ENCODE assay signal across 18 cellular contexts in the genomic region with DNA sequence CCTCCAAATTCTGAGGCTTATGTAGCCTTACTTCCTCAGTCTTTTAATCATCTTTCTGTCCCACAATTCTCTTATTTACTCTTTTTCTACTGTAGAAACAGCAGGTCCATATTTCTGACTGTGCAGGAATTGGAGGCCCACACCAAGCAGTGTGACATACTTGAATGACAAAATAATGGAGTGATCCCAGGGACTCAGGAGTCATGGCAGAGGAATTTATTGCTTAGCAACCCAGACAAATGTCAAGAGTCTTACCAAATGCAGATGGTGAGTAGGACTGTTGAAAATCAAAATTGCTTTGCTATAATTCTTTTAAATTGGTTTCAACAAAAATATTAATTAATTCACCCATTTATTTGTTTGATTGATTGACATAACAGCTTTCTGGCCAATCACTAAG. TPM values are rescaled to one million over a fixed set of nuclear protein-coding genes. Genes with fewer than 3 reads are reported as not detected.
DNase-seq lines count a peak whose midpoint lies in the region; ATAC-seq and TF ChIP-seq lines count a peak whose summit lies in the region.
"Had no signal": no experiment of that assay in that cellular context is flagged by ENCODE, and none has a peak within 500 bp of the region (broad histone marks: within the 10 kb centered on the region; RNA-seq: fewer than 3 reads in every experiment).

No MANE protein-coding gene starts in this region.

- no peaks in the 10 kb centered on the region for H3K4me1 ChIP-seq in mesodermal cell (ENCODE audit: control insufficient read depth, insufficient read depth, low read length, poor library complexity, severe bottlenecking)
- H3K4me1 ChIP-seq: pancreas, upper lobe of right lung had no signal

- no peaks in the 10 kb centered on the region for H3K36me3 ChIP-seq in mesodermal cell (ENCODE audit: control insufficient read depth, insufficient read depth, low read length)
- H3K36me3 ChIP-seq: pancreas, upper lobe of right lung had no signal

- peak; percentile 38 for DNase-seq in AG08396 (ENCODE audit: low spot score)
- peak; percentile 33 for DNase-seq in HT1080 (ENCODE audit: low read depth)
- DNase-seq in epithelial cell of esophagus (ENCODE audit: low read depth) = peak; percentile 58
- DNase-seq in activated T-cell treated with anti-CD3 and anti-CD28 coated beads, Interleukin-2, amount 50 U/mL, for 4 hours = no peak
- DNase-seq in NCI-H1694 (lab: John Stamatoyannopoulos, UW) = no peak
- no peak for DNase-seq in activated naive CD4-positive, alpha-beta T cell treated with Interleukin-2 at 50 U/mL for 16 hours
- DNase-seq: activated CD4-positive, alpha-beta T cell treated with anti-CD3 and anti-CD28 coated beads, Interleukin-2, amount 10 ng/mL, durations not matched to agents 7 days and 5 days; AML-193; DND-41; head of caudate nucleus; MV-4-11; pancreas; stimulated activated CD4-positive, alpha-beta T cell treated with anti-CD3 and anti-CD28 coated beads, Interleukin-15, amount 100 ng/mL, for 24 hours; upper lobe of right lung had no signal

- H3K27ac ChIP-seq in mesodermal cell (ENCODE audit: low read depth, low read length, severe bottlenecking) = peak overlapping the region; percentile 68
- H3K27ac ChIP-seq: pancreas, upper lobe of right lung had no signal

- H3K36me3 Mint-ChIP-seq in activated T-cell treated with anti-CD3 and anti-CD28 coated beads, Interleukin-2, amount 50 U/mL, for 4 hours (ENCODE audit: insufficient read depth) = no peaks in the 10 kb centered on the region

- H3K4me3 ChIP-seq in epithelial cell of esophagus (ENCODE audit: low read length) (no peak overlapping the region), mesodermal cell (ENCODE audit: extremely low read depth, insufficient read depth, low read length, poor library complexity, severe bottlenecking) (no peak overlapping the region)
- H3K4me3 ChIP-seq: pancreas, upper lobe of right lung had no signal

- no peak for TF ChIP-seq CTCF in epithelial cell of esophagus (IDR thresholded peaks at IDR 0.05; ENCODE audit: insufficient read depth, low read depth, low read length, missing control alignments)

- H3K9me3 ChIP-seq in mesodermal cell (ENCODE audit: control insufficient read depth, low read length) = no peaks in the 10 kb centered on the region
- H3K9me3 ChIP-seq: pancreas, upper lobe of right lung had no signal

- ATAC-seq in activated T-cell treated with anti-CD3 and anti-CD28 coated beads, Interleukin-2, amount 50 U/mL, for 4 hours = no peak
- no peak for ATAC-seq in GM19397 (IDR thresholded peaks at IDR 0.05; ENCODE audit: unreplicated experiment)
- ATAC-seq: pancreas, upper lobe of right lung had no signal

- H3K9me3 Mint-ChIP-seq in activated T-cell treated with anti-CD3 and anti-CD28 coated beads, Interleukin-2, amount 50 U/mL, for 4 hours = no peaks in the 10 kb centered on the region

- no peak overlapping the region for H3K4me3 Mint-ChIP-seq in activated T-cell treated with anti-CD3 and anti-CD28 coated beads, Interleukin-2, amount 50 U/mL, for 4 hours
- H3K4me3 Mint-ChIP-seq: activated CD4-positive, alpha-beta T cell treated with anti-CD3 and anti-CD28 coated beads, Interleukin-2, amount 10 ng/mL, durations not matched to agents 7 days and 5 days; T-helper 1 cell treated with Interleukin-12 subunit alpha and Interleukin-12 subunit beta and Interleukin-4 antibody, amounts not matched to agents 30 μg/mL and 1 μg/mL, for 36 hours had no signal

- H3K27me3 Mint-ChIP-seq in activated T-cell treated with anti-CD3 and anti-CD28 coated beads, Interleukin-2, amount 50 U/mL, for 4 hours (ENCODE audit: low read depth) = no peaks in the 10 kb centered on the region
- H3K27me3 Mint-ChIP-seq: activated CD4-positive, alpha-beta T cell treated with anti-CD3 and anti-CD28 coated beads, Interleukin-2, amount 10 ng/mL, durations not matched to agents 7 days and 5 days had no signal

- H3K4me1 Mint-ChIP-seq in activated T-cell treated with anti-CD3 and anti-CD28 coated beads, Interleukin-2, amount 50 U/mL, for 4 hours (ENCODE audit: low read depth) = no peaks in the 10 kb centered on the region
- H3K4me1 Mint-ChIP-seq: activated CD4-positive, alpha-beta T cell treated with anti-CD3 and anti-CD28 coated beads, Interleukin-2, amount 10 ng/mL, durations not matched to agents 7 days and 5 days had no signal

RNA-seq across cellular contexts. Expression of gene HTR1B, which starts 59.9 kb away (rescaled TPM):
- total RNA-seq in HT1080 (2014; rRNA removed; shearing (Covaris generic)) = not detected in 2 replicates
- 0.15 and 0.23 TPM in 2 replicates for polyA plus RNA-seq in HT1080 (2015; cell fraction: cytosol; rRNA removed)
- polyA plus RNA-seq in HT1080 (2015; cell fraction: nucleus; rRNA removed) = not detected in 2 replicates
- 0.41 TPM for polyA plus RNA-seq in mesodermal cell (2013, experiment 1 of 2)
- polyA plus RNA-seq in mesodermal cell (2013, experiment 2 of 2) = 0.35 TPM
- total RNA-seq in activated T-cell treated with anti-CD3 and anti-CD28 coated beads, Interleukin-2, amount 50 U/mL, for 4 hours = not detected
- total RNA-seq: activated CD4-positive, alpha-beta T cell treated with anti-CD3 and anti-CD28 coated beads, Interleukin-2, amount 10 ng/mL, durations not matched to agents 7 days and 5 days; OCI-LY7 had no signal

Comparison
In these comparisons a context has a peak if more than half of its experiments do, and no peak if none do; other contexts are left out.
1. DNase-seq: peak in AG08396 (single experiment), HT1080 (single experiment) and epithelial cell of esophagus (single experiment); none in activated T-cell treated with anti-CD3 and anti-CD28 coated beads, Interleukin-2, amount 50 U/mL, for 4 hours (single experiment), NCI-H1694 (single experiment) and activated naive CD4-positive, alpha-beta T cell treated with Interleukin-2 at 50 U/mL for 16 hours (single experiment).